ENCODE assay signal across 11 cellular contexts in the genomic region with DNA sequence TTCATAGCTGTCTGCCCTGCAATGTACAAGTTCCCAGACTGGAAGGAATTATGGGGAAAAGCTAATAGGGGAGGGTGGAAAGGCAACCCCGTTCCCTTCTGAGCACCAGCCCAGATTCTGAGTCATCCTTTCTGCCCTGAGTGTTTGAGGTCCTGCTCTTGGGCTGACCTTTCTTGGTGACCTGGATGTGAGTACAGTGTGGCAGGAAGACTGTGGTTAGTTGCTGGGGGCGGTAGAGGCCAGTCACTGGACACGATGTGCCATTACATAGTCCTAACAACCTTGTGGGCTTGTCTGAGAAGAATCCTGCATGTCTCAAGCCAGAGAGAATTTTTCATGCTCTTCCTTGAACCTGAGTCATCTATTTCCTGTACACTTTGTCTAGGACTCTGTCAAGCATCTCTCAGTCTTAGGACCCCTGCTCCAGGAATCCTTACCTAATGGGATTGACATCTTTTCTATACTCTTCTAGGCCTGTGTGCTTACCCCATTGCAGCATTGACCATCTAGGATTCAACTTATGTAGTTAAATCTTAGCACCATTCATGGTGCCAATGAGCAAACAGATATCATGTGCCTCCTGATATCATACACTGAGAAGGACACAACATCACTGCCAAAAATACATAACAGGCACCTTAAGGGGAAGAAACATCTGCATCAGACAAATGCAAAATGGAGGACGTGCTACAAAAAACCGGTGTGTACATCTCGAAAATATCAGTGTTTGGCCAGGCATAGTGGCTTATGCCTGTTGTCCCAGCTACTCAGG. TPM values are rescaled to one million over a fixed set of nuclear protein-coding genes. Genes with fewer than 3 reads are reported as not detected.
DNase-seq lines count a peak whose midpoint lies in the region; ATAC-seq and TF ChIP-seq lines count a peak whose summit lies in the region.
"Had no signal": no experiment of that assay in that cellular context is flagged by ENCODE, and none has a peak within 500 bp of the region (broad histone marks: within the 10 kb centered on the region; RNA-seq: fewer than 3 reads in every experiment).

No MANE protein-coding gene starts in this region.

- peaks cover 24% of the 10 kb centered on the region for H3K4me1 ChIP-seq in SJCRH30

- no peak for TF ChIP-seq CTCF in GM10266 (IDR thresholded peaks at IDR 0.05; ENCODE audit: control insufficient read depth, insufficient read depth, low read depth, missing control alignments)

- no peak overlapping the region for H3K27ac ChIP-seq in SJCRH30
- H3K27ac ChIP-seq: KMS-11 had no signal

- DNase-seq in GM10266 (ENCODE audit: extremely low spot score) (peak; percentile 8), SJCRH30 (peak; percentile 47 to 58), fibroblast of gingiva (ENCODE audit: low read depth) (peak; percentile 97), pulmonary artery endothelial cell (ENCODE audit: low read depth, low spot score) (peak; percentile 97), retina (no peak), mesenteric fat pad (ENCODE audit: low spot score) (no peak)
- DNase-seq: activated CD4-positive, alpha-beta T cell treated with anti-CD3 and anti-CD28 coated beads, Interleukin-2, amount 10 ng/mL, durations not matched to agents 24 days and 14 days; erythroblast had no signal

- no peaks in the 10 kb centered on the region for H3K27me3 ChIP-seq in SJCRH30

- H3K9me3 ChIP-seq in SJCRH30 (replicated peaks) = no peaks in the 10 kb centered on the region

- H3K36me3 ChIP-seq in SJCRH30 = no peaks in the 10 kb centered on the region

- ATAC-seq in GM21360 (IDR thresholded peaks at IDR 0.05; ENCODE audit: unreplicated experiment) (no peak), HG02571 (IDR thresholded peaks at IDR 0.05; ENCODE audit: unreplicated experiment) (no peak)

- H3K4me3 ChIP-seq in SJCRH30 = no peak overlapping the region

RNA-seq across cellular contexts. Expression of a gene that starts 8.1 kb away (rescaled TPM):
- 0.10 and 0.59 TPM in 2 replicates for total RNA-seq in SJCRH30 (2014; rRNA removed; shearing (Covaris generic))
- total RNA-seq in pulmonary artery endothelial cell = 4.3 and 13.2 TPM in 2 replicates
- total RNA-seq in mesenteric fat pad = 753 TPM

RNA-seq across cellular contexts. Expression of a gene that starts 12.8 kb away (rescaled TPM):
- 0.04 TPM in 1 of 2 replicates, not detected in the other for total RNA-seq in SJCRH30 (2014; rRNA removed; shearing (Covaris generic))
- total RNA-seq in pulmonary artery endothelial cell = 12.1 and 18.4 TPM in 2 replicates
- 28.6 TPM for total RNA-seq in mesenteric fat pad

RNA-seq across cellular contexts. Expression of a gene that starts 34.3 kb away (rescaled TPM):
- total RNA-seq in SJCRH30 (2014; rRNA removed; shearing (Covaris generic)) = 15.9 and 17.7 TPM in 2 replicates
- total RNA-seq in pulmonary artery endothelial cell (38.4 and 51.9 TPM in 2 replicates), mesenteric fat pad (100 TPM)

RNA-seq across cellular contexts. Expression of a gene that starts 34.5 kb away (rescaled TPM):
- 651 and 901 TPM in 2 replicates for total RNA-seq in SJCRH30 (2014; rRNA removed; shearing (Covaris generic))
- 273 and 792 TPM in 2 replicates for total RNA-seq in pulmonary artery endothelial cell
- total RNA-seq in mesenteric fat pad = 1,239 TPM

RNA-seq across cellular contexts. Expression of a gene that starts 34.6 kb away (rescaled TPM):
- 25.6 and 40.7 TPM in 2 replicates for total RNA-seq in SJCRH30 (2014; rRNA removed; shearing (Covaris generic))
- total RNA-seq in pulmonary artery endothelial cell = 24.3 and 46.7 TPM in 2 replicates
- 39.9 TPM for total RNA-seq in mesenteric fat pad

Comparison
In these comparisons a context has a peak if more than half of its experiments do, and no peak if none do; other contexts are left out.
1. DNase-seq: peak in GM10266 (single experiment), SJCRH30 (2 of 2), fibroblast of gingiva (single experiment) and pulmonary artery endothelial cell (single experiment); none in retina (single experiment) and mesenteric fat pad (single experiment).
2. RNA of a gene that starts 8.1 kb away (total RNA-seq): 753 TPM in mesenteric fat pad (single experiment); 4.3 to 13.2 TPM in pulmonary artery endothelial cell and 0.10 to 0.59 TPM in SJCRH30; every median in the first group is over 10 times any median in the second.
3. RNA of a gene that starts 12.8 kb away (total RNA-seq): 28.6 TPM in mesenteric fat pad (single experiment) and 12.1 to 18.4 TPM in pulmonary artery endothelial cell; 0.04 TPM in SJCRH30; every median in the first group is over 10 times any median in the second.